22 cellular contexts compared by ENCODE assay signal in the genomic region with DNA sequence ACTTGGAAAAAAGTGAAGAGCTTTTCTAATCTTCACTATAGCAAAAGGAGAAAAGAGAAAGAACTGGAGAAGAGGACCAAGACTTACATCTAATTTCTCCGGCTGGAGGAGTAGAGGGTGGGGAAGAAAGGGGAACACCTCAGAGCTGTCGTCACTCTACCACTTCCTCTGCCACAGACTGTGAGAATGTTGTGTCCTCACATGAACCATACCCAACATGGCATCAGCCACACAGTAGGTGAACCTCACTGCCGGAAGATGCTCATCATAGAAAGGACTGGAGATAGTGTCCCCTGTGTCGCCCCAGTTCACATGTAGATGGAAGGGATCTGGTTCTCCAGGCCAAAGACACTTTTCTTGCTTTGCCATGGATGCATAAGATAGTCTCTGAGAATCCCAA.
A peak's percentile ranks its signal among the peaks of the same experiment; 100 is the strongest.
DNase-seq lines count a peak whose midpoint lies in the region; ATAC-seq and TF ChIP-seq lines count a peak whose summit lies in the region.
"Had no signal": no experiment of that assay in that cellular context is flagged by ENCODE, and none has a peak within 500 bp of the region (broad histone marks: within the 10 kb centered on the region; RNA-seq: fewer than 3 reads in every experiment).

No MANE protein-coding gene starts in this region.

- intact Hi-C loops in activated CD4-positive, alpha-beta T cell treated with anti-CD3 and anti-CD28 coated beads, Interleukin-2, amount 10 ng/mL, durations not matched to agents 24 days and 14 days (cut with micrococcal nuclease), result no loop called here

- no peak for TF ChIP-seq POLR2A in Peyer's patch (IDR thresholded peaks at IDR 0.05)

- no peaks in the 10 kb centered on the region for H3K27me3 Mint-ChIP-seq in activated CD4-positive, alpha-beta T cell treated with anti-CD3 and anti-CD28 coated beads, Interleukin-2, amount 10 ng/mL, durations not matched to agents 24 days and 14 days
- no peaks in the 10 kb centered on the region for H3K27me3 Mint-ChIP-seq in activated CD4-positive, alpha-beta T cell treated with anti-CD3 and anti-CD28 coated beads, Interleukin-2, amount 10 ng/mL, durations not matched to agents 7 days and 5 days
- no peaks in the 10 kb centered on the region for H3K27me3 Mint-ChIP-seq in activated T-helper 17 cell treated with anti-CD3 and anti-CD28 coated beads, Interleukin-2, amount 50 U/mL, for 72 hours
- peaks cover 0 to 10% (median 0%) of the 10 kb centered on the region in 5 donors for H3K27me3 Mint-ChIP-seq in naive thymus-derived CD8-positive, alpha-beta T cell
- H3K27me3 Mint-ChIP-seq: activated naive CD4-positive, alpha-beta T cell treated with anti-CD3 and anti-CD28 coated beads, Interleukin-2, amount 50 U/mL, for 24 hours had no signal

- ATAC-seq in activated T-helper 17 cell treated with anti-CD3 and anti-CD28 coated beads, Interleukin-2, amount 50 U/mL, for 72 hours (replicated peaks), result peak; percentile 89
- ATAC-seq in naive thymus-derived CD8-positive, alpha-beta T cell, result peak; percentile 85 to 94
- ATAC-seq: A549, GM12878, GM23338, heart right ventricle, K562 had no signal

- POLR2A ChIA-PET in activated CD4-positive, alpha-beta T cell treated with anti-CD3 and anti-CD28 coated beads, Interleukin-2, amount 10 ng/mL, durations not matched to agents 7 days and 5 days (lab: Charles Lee), result no interaction called here
- POLR2A ChIA-PET in naive thymus-derived CD8-positive, alpha-beta T cell (lab: Charles Lee), result no interaction called here

- no peak for TF ChIP-seq CTCF in Peyer's patch (IDR thresholded peaks at IDR 0.05)

- no peaks in the 10 kb centered on the region for H3K27me3 ChIP-seq in Peyer's patch
- H3K27me3 ChIP-seq: BE2C, heart right ventricle had no signal

- no peak overlapping the region for H3K4me3 Mint-ChIP-seq in activated CD4-positive, alpha-beta T cell treated with anti-CD3 and anti-CD28 coated beads, Interleukin-2, amount 10 ng/mL, durations not matched to agents 24 days and 14 days
- H3K4me3 Mint-ChIP-seq in activated CD4-positive, alpha-beta T cell treated with anti-CD3 and anti-CD28 coated beads, Interleukin-2, amount 10 ng/mL, durations not matched to agents 7 days and 5 days, result no peak overlapping the region
- H3K4me3 Mint-ChIP-seq in activated T-helper 17 cell treated with anti-CD3 and anti-CD28 coated beads, Interleukin-2, amount 50 U/mL, for 72 hours, result peak overlapping the region; percentile 27
- peak overlapping the region in 5 of 10 donors; percentile 8 to 42 (median 38) for H3K4me3 Mint-ChIP-seq in naive thymus-derived CD8-positive, alpha-beta T cell
- H3K4me3 Mint-ChIP-seq: activated naive CD4-positive, alpha-beta T cell treated with anti-CD3 and anti-CD28 coated beads, Interleukin-2, amount 50 U/mL, for 24 hours; GM23338 had no signal

- H3K4me1 ChIP-seq in Peyer's patch, result no peaks in the 10 kb centered on the region
- H3K4me1 ChIP-seq: A549, BE2C had no signal

- no peak overlapping the region for H3K4me3 ChIP-seq in Peyer's patch
- H3K4me3 ChIP-seq: A549, GM12878, GM23338, heart right ventricle, K562, PC-9 had no signal

- in situ Hi-C loops in ACHN (cut with HindIII; ENCODE audit: low pct_ligation_motif_present, low pct_unique_long_range_greater_than_20kb, low sequenced_read_pairs), result no loop called here

- peak; percentile 34 for DNase-seq in activated CD4-positive, alpha-beta T cell treated with anti-CD3 and anti-CD28 coated beads, Interleukin-2, amount 10 ng/mL, durations not matched to agents 24 days and 14 days
- no peak for DNase-seq in activated CD4-positive, alpha-beta T cell treated with anti-CD3 and anti-CD28 coated beads, Interleukin-2, amount 10 ng/mL, durations not matched to agents 7 days and 5 days
- DNase-seq in HT1080 (ENCODE audit: low read depth), result peak; percentile 10
- peak in 7 of 10 donors; percentile 15 to 64 (median 35) for DNase-seq in naive thymus-derived CD8-positive, alpha-beta T cell
- no peak for DNase-seq in NCI-H69 (lab: John Stamatoyannopoulos, UW)
- DNase-seq in Peyer's patch, result no peak
- no peak for DNase-seq in ACHN
- DNase-seq: BE2C; foreskin fibroblast; heart right ventricle; NCI-H146; NCI-H510A; NK-92 treated with Interleukin-12 subunit alpha and Interleukin-12 subunit beta, amount 100 ng/mL, for 24 hours; PC-9; SHP77 treated with DMSO at 0.1 percent for 48 hours; substantia nigra had no signal

- H3K27ac Mint-ChIP-seq in activated CD4-positive, alpha-beta T cell treated with anti-CD3 and anti-CD28 coated beads, Interleukin-2, amount 10 ng/mL, durations not matched to agents 24 days and 14 days, result no peak overlapping the region
- no peak overlapping the region for H3K27ac Mint-ChIP-seq in activated CD4-positive, alpha-beta T cell treated with anti-CD3 and anti-CD28 coated beads, Interleukin-2, amount 10 ng/mL, durations not matched to agents 7 days and 5 days
- H3K27ac Mint-ChIP-seq in activated T-helper 17 cell treated with anti-CD3 and anti-CD28 coated beads, Interleukin-2, amount 50 U/mL, for 72 hours, result peak overlapping the region; percentile 10
- H3K27ac Mint-ChIP-seq in naive thymus-derived CD8-positive, alpha-beta T cell, result peak overlapping the region in 7 of 10 donors; percentile 16 to 85 (median 73)
- H3K27ac Mint-ChIP-seq: activated naive CD4-positive, alpha-beta T cell treated with anti-CD3 and anti-CD28 coated beads, Interleukin-2, amount 50 U/mL, for 24 hours; GM23338 had no signal

- CTCF ChIA-PET in activated CD4-positive, alpha-beta T cell treated with anti-CD3 and anti-CD28 coated beads, Interleukin-2, amount 10 ng/mL, durations not matched to agents 7 days and 5 days (lab: Charles Lee), result no interaction called here

- no peaks in the 10 kb centered on the region for H3K36me3 Mint-ChIP-seq in activated CD4-positive, alpha-beta T cell treated with anti-CD3 and anti-CD28 coated beads, Interleukin-2, amount 10 ng/mL, durations not matched to agents 24 days and 14 days (ENCODE audit: low read depth)
- H3K36me3 Mint-ChIP-seq in activated CD4-positive, alpha-beta T cell treated with anti-CD3 and anti-CD28 coated beads, Interleukin-2, amount 10 ng/mL, durations not matched to agents 7 days and 5 days (ENCODE audit: low read depth), result no peaks in the 10 kb centered on the region
- no peaks in the 10 kb centered on the region for H3K36me3 Mint-ChIP-seq in activated T-helper 17 cell treated with anti-CD3 and anti-CD28 coated beads, Interleukin-2, amount 50 U/mL, for 72 hours (ENCODE audit: low read depth)
- H3K36me3 Mint-ChIP-seq in naive thymus-derived CD8-positive, alpha-beta T cell, result peaks cover 0 to 8% (median 0%) of the 10 kb centered on the region in 3 donors

- no peaks in the 10 kb centered on the region for H3K9me3 ChIP-seq in Peyer's patch
- H3K9me3 ChIP-seq: A549, BE2C had no signal

- no peak overlapping the region for H3K27ac ChIP-seq in Peyer's patch
- H3K27ac ChIP-seq: A549, heart right ventricle, PC-9 had no signal

- no peaks in the 10 kb centered on the region for H3K4me1 Mint-ChIP-seq in activated CD4-positive, alpha-beta T cell treated with anti-CD3 and anti-CD28 coated beads, Interleukin-2, amount 10 ng/mL, durations not matched to agents 24 days and 14 days
- peaks cover 8% of the 10 kb centered on the region for H3K4me1 Mint-ChIP-seq in activated CD4-positive, alpha-beta T cell treated with anti-CD3 and anti-CD28 coated beads, Interleukin-2, amount 10 ng/mL, durations not matched to agents 7 days and 5 days
- no peaks in the 10 kb centered on the region for H3K4me1 Mint-ChIP-seq in activated T-helper 17 cell treated with anti-CD3 and anti-CD28 coated beads, Interleukin-2, amount 50 U/mL, for 72 hours
- H3K4me1 Mint-ChIP-seq in naive thymus-derived CD8-positive, alpha-beta T cell, result peaks cover 2 to 14% (median 11%) of the 10 kb centered on the region in 4 donors

- H3K9me3 Mint-ChIP-seq in activated CD4-positive, alpha-beta T cell treated with anti-CD3 and anti-CD28 coated beads, Interleukin-2, amount 10 ng/mL, durations not matched to agents 24 days and 14 days, result peaks cover 10% of the 10 kb centered on the region
- peaks cover 9% of the 10 kb centered on the region for H3K9me3 Mint-ChIP-seq in activated CD4-positive, alpha-beta T cell treated with anti-CD3 and anti-CD28 coated beads, Interleukin-2, amount 10 ng/mL, durations not matched to agents 7 days and 5 days
- no peaks in the 10 kb centered on the region for H3K9me3 Mint-ChIP-seq in activated T-helper 17 cell treated with anti-CD3 and anti-CD28 coated beads, Interleukin-2, amount 50 U/mL, for 72 hours
- peaks cover 0 to 37% (median 7%) of the 10 kb centered on the region in 9 donors for H3K9me3 Mint-ChIP-seq in naive thymus-derived CD8-positive, alpha-beta T cell
- H3K9me3 Mint-ChIP-seq: activated naive CD4-positive, alpha-beta T cell treated with anti-CD3 and anti-CD28 coated beads, Interleukin-2, amount 50 U/mL, for 24 hours had no signal

- H3K36me3 ChIP-seq in Peyer's patch, result no peaks in the 10 kb centered on the region
- H3K36me3 ChIP-seq: BE2C, heart right ventricle had no signal

Comparison
In these comparisons a context has a peak if more than half of its experiments do, and no peak if none do; other contexts are left out.
1. DNase-seq: peak in activated CD4-positive, alpha-beta T cell treated with anti-CD3 and anti-CD28 coated beads, Interleukin-2, amount 10 ng/mL, durations not matched to agents 24 days and 14 days (single experiment), HT1080 (single experiment) and naive thymus-derived CD8-positive, alpha-beta T cell (7 of 10); none in activated CD4-positive, alpha-beta T cell treated with anti-CD3 and anti-CD28 coated beads, Interleukin-2, amount 10 ng/mL, durations not matched to agents 7 days and 5 days (single experiment), NCI-H69 (single experiment), Peyer's patch (0 of 3) and ACHN (single experiment).
2. H3K27ac Mint-ChIP-seq: peak in activated T-helper 17 cell treated with anti-CD3 and anti-CD28 coated beads, Interleukin-2, amount 50 U/mL, for 72 hours (single experiment) and naive thymus-derived CD8-positive, alpha-beta T cell (7 of 10); none in activated CD4-positive, alpha-beta T cell treated with anti-CD3 and anti-CD28 coated beads, Interleukin-2, amount 10 ng/mL, durations not matched to agents 24 days and 14 days (single experiment) and activated CD4-positive, alpha-beta T cell treated with anti-CD3 and anti-CD28 coated beads, Interleukin-2, amount 10 ng/mL, durations not matched to agents 7 days and 5 days (single experiment).